In genomic region chr1:67948155-67949075, GRCh38 we compare ENCODE assay signal across 18 cellular contexts.
DNase-seq lines count a peak whose midpoint lies in the region; ATAC-seq and TF ChIP-seq lines count a peak whose summit lies in the region.
"Had no signal": no experiment of that assay in that cellular context is flagged by ENCODE, and none has a peak within 500 bp of the region (broad histone marks: within the 10 kb centered on the region; RNA-seq: fewer than 3 reads in every experiment).

No MANE protein-coding gene starts in this region.

- no peaks in the 10 kb centered on the region for H3K36me3 ChIP-seq in mesodermal cell (ENCODE audit: control insufficient read depth, insufficient read depth, low read length)

- H3K27ac Mint-ChIP-seq in progenitor cell of endocrine pancreas: no peak overlapping the region
- H3K27ac Mint-ChIP-seq: activated CD8-positive, alpha-beta T cell treated with anti-CD3 and anti-CD28 coated beads for 36 hours; CD4-positive, alpha-beta memory T cell; immature natural killer cell had no signal

- H3K27ac ChIP-seq in mesodermal cell (ENCODE audit: low read depth, low read length, severe bottlenecking): peak overlapping the region; percentile 41
- H3K27ac ChIP-seq: foreskin keratinocyte, KMS-11, RWPE1 had no signal

- no peaks in the 10 kb centered on the region for H3K36me3 Mint-ChIP-seq in progenitor cell of endocrine pancreas (ENCODE audit: insufficient read depth)
- H3K36me3 Mint-ChIP-seq: CD4-positive, alpha-beta memory T cell; immature natural killer cell had no signal

- H3K27me3 Mint-ChIP-seq in progenitor cell of endocrine pancreas: no peaks in the 10 kb centered on the region

- 90% methylated on average over 2 of the region's 4 CpGs for WGBS in mesodermal cell (ENCODE audit: insufficient coverage in 2 of 2), 2 experiments

- TF ChIP-seq CTCF in AG10803 (conservative IDR thresholded peaks at IDR 0.05; ENCODE audit: low read length) (no peak), progenitor cell of endocrine pancreas (IDR thresholded peaks at IDR 0.05; ENCODE audit: unreplicated experiment) (no peak)

- no peaks in the 10 kb centered on the region for H3K4me1 ChIP-seq in mesodermal cell (ENCODE audit: control insufficient read depth, insufficient read depth, low read length, poor library complexity, severe bottlenecking)
- H3K4me1 ChIP-seq: foreskin keratinocyte had no signal

- ATAC-seq in GM21360 (IDR thresholded peaks at IDR 0.05; ENCODE audit: unreplicated experiment) (no peak), HG02885 (IDR thresholded peaks at IDR 0.05; ENCODE audit: poor library complexity, unreplicated experiment) (no peak)
- ATAC-seq: activated CD8-positive, alpha-beta T cell treated with anti-CD3 and anti-CD28 coated beads for 36 hours; foreskin keratinocyte had no signal

- H3K4me3 ChIP-seq in AG10803 (ENCODE audit: low read length): no peak overlapping the region
- H3K4me3 ChIP-seq in mesodermal cell (ENCODE audit: extremely low read depth, insufficient read depth, low read length, poor library complexity, severe bottlenecking): no peak overlapping the region

- H3K9me3 Mint-ChIP-seq in progenitor cell of endocrine pancreas (ENCODE audit: low read depth): no peaks in the 10 kb centered on the region

- no peak overlapping the region for H3K4me3 Mint-ChIP-seq in progenitor cell of endocrine pancreas (ENCODE audit: low read depth)
- H3K4me3 Mint-ChIP-seq: activated CD8-positive, alpha-beta T cell treated with anti-CD3 and anti-CD28 coated beads for 36 hours; CD4-positive, alpha-beta memory T cell; immature natural killer cell had no signal

- H3K9me3 ChIP-seq in mesodermal cell (ENCODE audit: control insufficient read depth, low read length): no peaks in the 10 kb centered on the region

- H3K4me1 Mint-ChIP-seq in progenitor cell of endocrine pancreas (ENCODE audit: low read depth): no peaks in the 10 kb centered on the region
- H3K4me1 Mint-ChIP-seq: CD4-positive, alpha-beta memory T cell; immature natural killer cell had no signal

- DNase-seq in AG10803 (ENCODE audit: low read depth): peak; percentile 86
- DNase-seq in LHCN-M2 (ENCODE audit: low read depth): peak; percentile 66
- DNase-seq in epidermal melanocyte (ENCODE audit: insufficient read length, low spot score): peak; percentile 35
- DNase-seq in progenitor cell of endocrine pancreas (ENCODE audit: low spot score, unreplicated experiment): no peak
- DNase-seq in activated effector memory CD4-positive, alpha-beta T cell treated with anti-CD3 and anti-CD28 coated beads, Interleukin-2, amount 50 U/mL, for 16 hours: no peak
- DNase-seq: activated CD8-positive, alpha-beta T cell treated with anti-CD3 and anti-CD28 coated beads for 36 hours; activated naive CD4-positive, alpha-beta T cell; CD4-positive, alpha-beta memory T cell; H7; immature natural killer cell; NCI-H1436; NCI-H524 treated with DMSO at 0.1 percent for 48 hours had no signal

Comparison
In these comparisons a context has a peak if more than half of its experiments do, and no peak if none do; other contexts are left out.
1. DNase-seq: peak in AG10803 (single experiment), LHCN-M2 (single experiment) and epidermal melanocyte (single experiment); none in progenitor cell of endocrine pancreas (single experiment) and activated effector memory CD4-positive, alpha-beta T cell treated with anti-CD3 and anti-CD28 coated beads, Interleukin-2, amount 50 U/mL, for 16 hours (single experiment).